ENCODE assay signal across 21 cellular contexts in the genomic region with DNA sequence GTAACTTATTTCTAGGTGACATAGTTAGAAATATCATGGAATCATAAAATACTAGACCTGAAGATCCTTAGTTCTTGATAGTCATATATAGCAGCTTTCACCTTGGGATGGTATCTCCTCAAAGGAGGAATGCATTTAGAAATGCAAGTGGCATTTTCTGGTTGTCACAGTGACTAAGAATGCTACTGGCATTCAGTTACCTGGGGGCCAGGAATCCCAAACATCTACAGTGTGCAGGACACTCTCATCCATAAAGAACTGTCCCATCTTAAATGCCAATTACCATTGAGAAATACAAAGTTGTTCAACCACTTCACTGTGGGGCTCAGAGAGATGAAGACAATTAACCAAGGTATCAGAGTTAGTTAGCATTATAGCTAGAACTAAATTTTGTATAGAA. TPM values are rescaled to one million over a fixed set of nuclear protein-coding genes. Genes with fewer than 3 reads are reported as not detected.
"Had no signal": no experiment of that assay in that cellular context is flagged by ENCODE, and none has a peak within 500 bp of the region (broad histone marks: within the 10 kb centered on the region; RNA-seq: fewer than 3 reads in every experiment).

No MANE protein-coding gene starts in this region.

- DNase-seq: effector CD4-positive, alpha-beta T cell; endodermal cell; erythroblast; foreskin keratinocyte; natural killer cell; nucleus accumbens; ovary; sigmoid colon; stimulated activated CD4-positive, alpha-beta T cell treated with anti-CD3 and anti-CD28 coated beads, Interleukin-2, amount 100 ng/mL, for 48 hours; stimulated activated naive CD8-positive, alpha-beta T cell treated with anti-CD3 and anti-CD28 coated beads, Interleukin-15, Interleukin-2, amounts not matched to agents 100 U/mL and 50 U/mL, for 24 hours; thyroid gland; upper lobe of left lung; uterus had no signal

- H3K4me2 ChIP-seq: neural progenitor cell had no signal

- H3K27me3 ChIP-seq: foreskin keratinocyte, neural progenitor cell, ovary, right atrium auricular region, sigmoid colon, suprapubic skin, thyroid gland, upper lobe of left lung, uterus had no signal

- H3K4me1 ChIP-seq: sigmoid colon, uterus had no signal

- H3K4me3 ChIP-seq: coronary artery, neural progenitor cell, ovary, right atrium auricular region, sigmoid colon, skin epidermis, suprapubic skin, thyroid gland, upper lobe of left lung, uterus had no signal

- H3K9me3 ChIP-seq: ovary, right atrium auricular region, sigmoid colon, suprapubic skin, thyroid gland, upper lobe of left lung, uterus had no signal

- H3K27ac ChIP-seq: coronary artery, foreskin keratinocyte, neural progenitor cell, ovary, right atrium auricular region, sigmoid colon, skin epidermis, suprapubic skin, thyroid gland, upper lobe of left lung, uterus had no signal

- H3K9ac ChIP-seq: neural progenitor cell had no signal

- H3K36me3 ChIP-seq: neural progenitor cell, ovary, right atrium auricular region, sigmoid colon, suprapubic skin, thyroid gland, upper lobe of left lung, uterus had no signal

- ATAC-seq: foreskin keratinocyte; natural killer cell; stimulated activated naive CD8-positive, alpha-beta T cell treated with anti-CD3 and anti-CD28 coated beads, Interleukin-15, Interleukin-2, amounts not matched to agents 100 U/mL and 50 U/mL, for 24 hours had no signal

- H2AFZ ChIP-seq: neural progenitor cell had no signal

RNA-seq across cellular contexts. Expression of a gene that starts 36.7 kb away (rescaled TPM):
- total RNA-seq: kidney epithelial cell, mucosa of gallbladder had no signal
- polyA plus RNA-seq: endothelial cell of umbilical vein had no signal
